ENCODE assay signal across 20 cellular contexts in the genomic region with DNA sequence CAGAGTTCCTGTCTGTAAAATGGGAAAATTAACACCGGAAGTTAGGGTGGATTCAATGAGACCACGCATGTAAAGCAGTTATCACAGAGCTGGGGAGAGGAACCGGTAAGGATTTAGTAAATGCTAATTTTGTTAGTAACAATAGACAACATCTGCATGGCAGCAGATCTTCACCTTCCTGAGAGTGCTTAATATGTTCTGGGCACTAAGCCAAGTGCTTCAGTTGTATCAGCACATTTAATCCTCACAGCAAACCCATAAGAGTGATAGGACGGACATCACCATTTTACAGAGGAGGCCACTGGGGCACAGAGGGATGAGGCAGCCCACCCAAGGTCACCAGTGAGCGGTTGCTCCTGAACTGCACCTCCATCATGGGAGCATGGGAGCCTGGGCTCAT.
"Had no signal": no experiment of that assay in that cellular context is flagged by ENCODE, and none has a peak within 500 bp of the region (broad histone marks: within the 10 kb centered on the region; RNA-seq: fewer than 3 reads in every experiment).

No MANE protein-coding gene starts in this region.

- H3K9me3 ChIP-seq: ascending aorta, gastroesophageal sphincter, left ventricle myocardium inferior, upper lobe of right lung had no signal

- H3K27ac ChIP-seq: ascending aorta, gastroesophageal sphincter, heart right ventricle, left ventricle myocardium inferior, upper lobe of right lung, WERI-Rb-1 had no signal

- H3K4me3 ChIP-seq: ascending aorta, gastroesophageal sphincter, heart right ventricle, left ventricle myocardium inferior, upper lobe of right lung had no signal

- DNase-seq: activated CD4-positive, alpha-beta T cell treated with anti-CD3 and anti-CD28 coated beads for 1 hour; activated CD8-positive, alpha-beta memory T cell treated with anti-CD3 and anti-CD28 coated beads for 24 hours; activated CD8-positive, alpha-beta memory T cell treated with anti-CD3 and anti-CD28 coated beads, Interleukin-2, amount 50 U/mL, for 48 hours; activated effector memory CD4-positive, alpha-beta T cell treated with Interleukin-2 at 50 U/mL for 16 hours; activated naive CD4-positive, alpha-beta T cell treated with anti-CD3 and anti-CD28 coated beads, Interleukin-2, amount 10 ng/mL, durations not matched to agents 7 days and 5 days; activated T-cell treated with anti-CD3 and anti-CD28 coated beads, Interleukin-2, amount 50 U/mL, for 48 hours; effector CD4-positive, alpha-beta T cell; heart right ventricle; kidney glomerular epithelial cell; left ventricle myocardium inferior; mammary epithelial cell; midbrain; nephron progenitor cell; nucleus accumbens; stimulated activated CD8-positive, alpha-beta memory T cell treated with anti-CD3 and anti-CD28 coated beads, Interleukin-4, amount 100 ng/mL, for 48 hours; stimulated activated naive CD4-positive, alpha-beta T cell; upper lobe of right lung; WERI-Rb-1 had no signal

- ATAC-seq: gastroesophageal sphincter, heart right ventricle, upper lobe of right lung had no signal

- H3K27me3 ChIP-seq: ascending aorta, gastroesophageal sphincter, heart right ventricle, upper lobe of right lung had no signal

- H3K36me3 ChIP-seq: ascending aorta, gastroesophageal sphincter, heart right ventricle, left ventricle myocardium inferior, upper lobe of right lung, WERI-Rb-1 had no signal

- H3K4me1 ChIP-seq: ascending aorta, gastroesophageal sphincter, heart right ventricle, left ventricle myocardium inferior, upper lobe of right lung had no signal
